1 cellular context compared by ENCODE assay signal in genomic region chr15:20349774-20350498, GRCh38.
TF ChIP-seq lines count a peak whose summit lies in the region.

No MANE protein-coding gene starts in this region.

TF ChIP-seq in WTC11, 78 proteins besides CTCF, POLR2A, EP300 and RAD21 (continued from another document):
- TF ChIP-seq ERG (CRISPR knock-in tag; IDR thresholded peaks at IDR 0.05): no peak
